In the genomic region with DNA sequence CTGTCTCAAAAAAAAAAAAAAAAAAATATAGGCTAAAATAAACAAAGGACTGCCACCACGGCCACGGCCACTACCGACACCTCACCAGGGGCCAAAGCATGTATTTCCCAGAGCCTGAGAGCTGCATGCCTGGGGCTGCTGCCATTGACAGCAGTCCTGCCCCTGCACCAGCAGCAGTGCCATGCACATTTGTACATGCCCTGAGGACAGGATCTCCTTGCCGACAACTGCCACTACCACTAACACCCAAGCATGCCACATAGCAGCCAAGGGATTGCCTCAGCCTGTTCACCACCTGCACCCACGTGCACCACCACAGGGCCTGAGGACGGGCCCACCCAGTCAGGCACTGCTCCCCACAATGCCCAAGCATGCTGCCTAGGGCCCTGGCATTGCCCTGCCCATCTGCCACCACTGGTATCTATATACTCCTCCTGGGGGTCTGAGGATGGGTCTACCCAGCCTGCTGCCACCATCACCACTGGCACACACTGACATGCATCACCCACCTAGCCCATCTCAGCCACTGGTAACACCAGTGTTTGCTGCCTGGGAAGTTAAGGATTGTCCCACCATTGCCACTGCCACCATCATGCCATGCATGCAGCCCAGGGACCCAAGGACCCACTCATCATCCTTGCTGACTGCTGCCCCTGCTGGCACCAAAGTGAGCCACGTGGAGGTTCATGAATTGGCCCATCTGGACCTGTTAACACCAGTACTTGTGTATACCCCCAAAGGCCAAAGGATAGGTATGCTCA, we compare ENCODE assay signal across 2 cellular contexts.
TF ChIP-seq lines count a peak whose summit lies in the region.

No MANE protein-coding gene starts in this region.

TF ChIP-seq in HepG2, 621 proteins besides CTCF, POLR2A, EP300 and RAD21:
- TF ChIP-seq BHLHE40 (IDR thresholded peaks at IDR 0.05; ENCODE audit: low read length): no peak
- TF ChIP-seq JUNB (CRISPR knock-in tag; IDR thresholded peaks at IDR 0.05; ENCODE audit: borderline replicate concordance): no peak
- TF ChIP-seq ARNTL (CRISPR knock-in tag; IDR thresholded peaks at IDR 0.05): no peak
- no peak for TF ChIP-seq RFX1 (IDR thresholded peaks at IDR 0.05)
- no peak for TF ChIP-seq TSC22D2 (CRISPR knock-in tag; IDR thresholded peaks at IDR 0.05; ENCODE audit: borderline replicate concordance)
- TF ChIP-seq, protein P1, sequence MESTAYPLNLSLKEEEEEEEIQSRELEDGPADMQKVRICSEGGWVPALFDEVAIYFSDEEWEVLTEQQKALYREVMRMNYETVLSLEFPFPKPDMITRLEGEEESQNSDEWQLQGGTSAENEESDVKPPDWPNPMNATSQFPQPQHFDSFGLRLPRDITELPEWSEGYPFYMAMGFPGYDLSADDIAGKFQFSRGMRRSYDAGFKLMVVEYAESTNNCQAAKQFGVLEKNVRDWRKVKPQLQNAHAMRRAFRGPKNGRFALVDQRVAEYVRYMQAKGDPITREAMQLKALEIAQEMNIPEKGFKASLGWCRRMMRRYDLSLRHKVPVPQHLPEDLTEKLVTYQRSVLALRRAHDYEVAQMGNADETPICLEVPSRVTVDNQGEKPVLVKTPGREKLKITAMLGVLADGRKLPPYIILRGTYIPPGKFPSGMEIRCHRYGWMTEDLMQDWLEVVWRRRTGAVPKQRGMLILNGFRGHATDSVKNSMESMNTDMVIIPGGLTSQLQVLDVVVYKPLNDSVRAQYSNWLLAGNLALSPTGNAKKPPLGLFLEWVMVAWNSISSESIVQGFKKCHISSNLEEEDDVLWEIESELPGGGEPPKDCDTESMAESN (CRISPR knock-in tag; conservative IDR thresholded peaks at IDR 0.05): no peak
- TF ChIP-seq MAX (IDR thresholded peaks at IDR 0.05): no peak
- no peak for TF ChIP-seq ZNF235 (CRISPR knock-in tag; IDR thresholded peaks at IDR 0.05; ENCODE audit: borderline replicate concordance)
- TF ChIP-seq JARID2 (CRISPR knock-in tag; IDR thresholded peaks at IDR 0.05; ENCODE audit: insufficient replicate concordance): no peak
- no peak for TF ChIP-seq SAFB2 (CRISPR knock-in tag; IDR thresholded peaks at IDR 0.05; ENCODE audit: borderline replicate concordance, low read depth)
- 0 out of 2 replicates have a peak, but pooled peaks have one; percentile 9 for TF ChIP-seq ZNF768 (CRISPR knock-in tag; IDR thresholded peaks at IDR 0.05)
- TF ChIP-seq SIN3B (IDR thresholded peaks at IDR 0.05; ENCODE audit: low read length): no peak
- 0 out of 2 replicates have a peak, but pooled peaks have one; percentile 49 for TF ChIP-seq ZNF891 (CRISPR knock-in tag; IDR thresholded peaks at IDR 0.05)
- TF ChIP-seq TRIM22 (IDR thresholded peaks at IDR 0.05): no peak
- TF ChIP-seq HOXA9 (CRISPR knock-in tag; IDR thresholded peaks at IDR 0.05; ENCODE audit: borderline replicate concordance): no peak
- TF ChIP-seq HNF4G (IDR thresholded peaks at IDR 0.05; ENCODE audit: borderline replicate concordance, low read depth, low read length): no peak
- no peak for TF ChIP-seq HNF4G (CRISPR knock-in tag; IDR thresholded peaks at IDR 0.05; ENCODE audit: borderline replicate concordance, low read depth)
- no peak for TF ChIP-seq ZNF879 (CRISPR knock-in tag; IDR thresholded peaks at IDR 0.05)
- TF ChIP-seq, protein P2, sequence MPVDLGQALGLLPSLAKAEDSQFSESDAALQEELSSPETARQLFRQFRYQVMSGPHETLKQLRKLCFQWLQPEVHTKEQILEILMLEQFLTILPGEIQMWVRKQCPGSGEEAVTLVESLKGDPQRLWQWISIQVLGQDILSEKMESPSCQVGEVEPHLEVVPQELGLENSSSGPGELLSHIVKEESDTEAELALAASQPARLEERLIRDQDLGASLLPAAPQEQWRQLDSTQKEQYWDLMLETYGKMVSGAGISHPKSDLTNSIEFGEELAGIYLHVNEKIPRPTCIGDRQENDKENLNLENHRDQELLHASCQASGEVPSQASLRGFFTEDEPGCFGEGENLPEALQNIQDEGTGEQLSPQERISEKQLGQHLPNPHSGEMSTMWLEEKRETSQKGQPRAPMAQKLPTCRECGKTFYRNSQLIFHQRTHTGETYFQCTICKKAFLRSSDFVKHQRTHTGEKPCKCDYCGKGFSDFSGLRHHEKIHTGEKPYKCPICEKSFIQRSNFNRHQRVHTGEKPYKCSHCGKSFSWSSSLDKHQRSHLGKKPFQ (CRISPR knock-in tag; IDR thresholded peaks at IDR 0.05; ENCODE audit: insufficient replicate concordance): peak; percentile 78
- TF ChIP-seq ZNF224 (CRISPR knock-in tag; IDR thresholded peaks at IDR 0.05): no peak
- no peak for TF ChIP-seq PAX8 (CRISPR knock-in tag; IDR thresholded peaks at IDR 0.05; ENCODE audit: borderline replicate concordance)
- no peak for TF ChIP-seq ZNF124 (CRISPR knock-in tag; IDR thresholded peaks at IDR 0.05)
- TF ChIP-seq, protein P3, sequence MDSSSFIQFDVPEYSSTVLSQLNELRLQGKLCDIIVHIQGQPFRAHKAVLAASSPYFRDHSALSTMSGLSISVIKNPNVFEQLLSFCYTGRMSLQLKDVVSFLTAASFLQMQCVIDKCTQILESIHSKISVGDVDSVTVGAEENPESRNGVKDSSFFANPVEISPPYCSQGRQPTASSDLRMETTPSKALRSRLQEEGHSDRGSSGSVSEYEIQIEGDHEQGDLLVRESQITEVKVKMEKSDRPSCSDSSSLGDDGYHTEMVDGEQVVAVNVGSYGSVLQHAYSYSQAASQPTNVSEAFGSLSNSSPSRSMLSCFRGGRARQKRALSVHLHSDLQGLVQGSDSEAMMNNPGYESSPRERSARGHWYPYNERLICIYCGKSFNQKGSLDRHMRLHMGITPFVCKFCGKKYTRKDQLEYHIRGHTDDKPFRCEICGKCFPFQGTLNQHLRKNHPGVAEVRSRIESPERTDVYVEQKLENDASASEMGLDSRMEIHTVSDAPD (CRISPR knock-in tag; IDR thresholded peaks at IDR 0.05): no peak
- no peak for TF ChIP-seq ZNF143 (CRISPR knock-in tag; IDR thresholded peaks at IDR 0.05)
- TF ChIP-seq MXD1 (CRISPR knock-in tag; IDR thresholded peaks at IDR 0.05): no peak
- TF ChIP-seq ZNF121 (CRISPR knock-in tag; IDR thresholded peaks at IDR 0.05): peak; percentile 30; the same call in 1 of the 2 replicates
- peak; percentile 80 for TF ChIP-seq HNRNPL (IDR thresholded peaks at IDR 0.05; ENCODE audit: low read depth, low read length)

TF ChIP-seq in endothelial cell of umbilical vein, 7 proteins besides CTCF, POLR2A, EP300 and RAD21:
- TF ChIP-seq FOS (IDR thresholded peaks at IDR 0.05; ENCODE audit: borderline replicate concordance, insufficient read depth, low read length) (no peak), EZH2 (IDR thresholded peaks at IDR 0.05; ENCODE audit: borderline replicate concordance, low read depth, low read length, severe bottlenecking) (no peak), GATA2 (IDR thresholded peaks at IDR 0.05; ENCODE audit: insufficient read depth, insufficient read length, low read depth, low read length) (no peak)
